In the genomic region with DNA sequence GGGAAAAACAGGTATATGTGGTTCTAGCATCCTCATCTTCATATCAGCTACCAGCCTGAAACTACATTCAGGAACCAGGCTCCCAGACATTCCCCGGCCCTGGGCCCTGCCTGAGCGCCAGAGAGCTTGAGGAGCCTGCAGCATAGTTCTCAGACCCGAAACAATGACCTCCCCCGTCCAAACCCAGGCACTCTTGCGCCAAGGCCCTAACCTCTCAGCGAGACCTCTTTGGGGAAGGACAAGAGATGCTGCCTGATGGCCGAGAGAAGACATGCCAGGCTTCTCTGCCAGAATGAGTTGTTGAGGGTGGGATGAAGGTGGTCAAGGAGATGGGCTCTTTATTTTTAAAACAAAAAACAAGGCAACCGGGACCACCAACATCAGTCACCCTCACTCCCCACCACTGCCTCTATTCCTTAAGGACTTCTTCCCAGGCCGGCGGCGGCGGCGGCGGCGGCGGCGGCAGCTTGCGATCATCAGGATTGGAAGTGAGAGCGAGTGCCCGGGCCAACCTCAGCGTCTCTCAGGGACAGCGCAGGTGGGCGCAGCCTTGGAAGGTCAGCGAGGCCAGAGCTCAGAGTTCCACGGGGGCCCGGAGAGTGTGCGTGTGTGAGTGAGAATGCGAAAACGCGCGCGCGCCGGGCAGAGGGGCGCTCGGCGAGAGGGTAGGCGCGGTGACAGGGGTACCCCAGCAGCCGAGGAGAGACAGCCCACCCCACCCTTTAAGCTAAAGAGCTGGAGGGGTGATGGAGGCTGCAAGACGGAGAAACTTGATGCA, we compare ENCODE assay signal across 8 cellular contexts. TPM values are rescaled to one million over a fixed set of nuclear protein-coding genes. Genes with fewer than 3 reads are reported as not detected.
DNase-seq lines count a peak whose midpoint lies in the region; ATAC-seq and TF ChIP-seq lines count a peak whose summit lies in the region.

No MANE protein-coding gene starts in this region.

- ATAC-seq in DND-41 (ENCODE audit: insufficient read depth, low read depth) (peak; percentile 16; the same call in 2 of the 3 replicates), lung (ENCODE audit: insufficient read depth, low FRiP score) (no peak), GM18502 (IDR thresholded peaks at IDR 0.05; ENCODE audit: poor library complexity, unreplicated experiment) (no peak), GM21367 (IDR thresholded peaks at IDR 0.05; ENCODE audit: unreplicated experiment) (no peak)

- H3K36me3 ChIP-seq in DND-41 (ENCODE audit: insufficient read depth, low read length) (no peaks in the 10 kb centered on the region; the same call in 1 of the 2 replicates), lung (ENCODE audit: control insufficient read depth in 2 of 2, insufficient read depth in 2 of 2, low read length in 2 of 2) (no peaks in the 10 kb centered on the region), subcutaneous abdominal adipose tissue (ENCODE audit: control insufficient read depth in 5 of 5, insufficient read depth in 5 of 5, low read length in 5 of 5) (no peaks in the 10 kb centered on the region)

- 3 to 7% methylated on average over 40 to 41 of the region's 41 CpGs for WGBS in lung, 2 donors

- H3K9ac ChIP-seq in DND-41 (ENCODE audit: low read depth, low read length) (peak overlapping the region; percentile 71), subcutaneous abdominal adipose tissue (ENCODE audit: low read length in 5 of 5) (no peak overlapping the region)

- peak overlapping the region; percentile 85 to 92; a peak in 3 of 4 replicates for H3K4me3 ChIP-seq in DND-41 (ENCODE audit: low read depth in 1 of 2, low read length in 2 of 2)
- peak overlapping the region; percentile 66 to 83 for H3K4me3 ChIP-seq in cardiac fibroblast (replicated peaks in 1 of 2; ENCODE audit: low read depth in 2 of 2, low read length in 2 of 2)
- peak overlapping the region; percentile 61 for H3K4me3 ChIP-seq in lung
- H3K4me3 ChIP-seq in subcutaneous abdominal adipose tissue (ENCODE audit: low read depth in 1 of 5, low read length in 5 of 5), result peak overlapping the region; percentile 61 to 72 (median 69)

- H3K27ac ChIP-seq in DND-41 (ENCODE audit: low read length), result peak overlapping the region; percentile 68
- peak overlapping the region; percentile 67 to 89 for H3K27ac ChIP-seq in lung (ENCODE audit: low read depth in 1 of 2, low read length in 1 of 2)
- no peak overlapping the region for H3K27ac ChIP-seq in subcutaneous abdominal adipose tissue (ENCODE audit: low read depth, low read length)

- peak overlapping the region; percentile 81 for H2AFZ ChIP-seq in DND-41 (ENCODE audit: low read depth, low read length)

- H3K9me3 ChIP-seq in DND-41 (ENCODE audit: insufficient read depth, low read length, severe bottlenecking) (no peaks in the 10 kb centered on the region), lung (ENCODE audit: control insufficient read depth in 2 of 2, insufficient read depth in 1 of 2, low read length in 1 of 2) (no peaks in the 10 kb centered on the region), subcutaneous abdominal adipose tissue (ENCODE audit: control insufficient read depth in 5 of 5, low read length in 5 of 5) (no peaks in the 10 kb centered on the region)

- TF ChIP-seq CTCF in DND-41 (IDR thresholded peaks at IDR 0.05; ENCODE audit: borderline replicate concordance, extremely low read depth, low read length, poor library complexity, severe bottlenecking) (no peak), cardiac fibroblast (IDR thresholded peaks at IDR 0.05; ENCODE audit: low read depth, low read length) (no peak), lung (IDR thresholded peaks at IDR 0.05; ENCODE audit: control extremely low read depth, extremely low read depth) (no peak)

- H3K4me2 ChIP-seq in DND-41 (ENCODE audit: insufficient read depth, low read length), result peak overlapping the region; percentile 98

- peaks cover 10% of the 10 kb centered on the region; the same call in 1 of the 2 replicates for H3K79me2 ChIP-seq in DND-41 (ENCODE audit: insufficient read depth, low read length)

- no peaks in the 10 kb centered on the region for H3K27me3 ChIP-seq in DND-41 (ENCODE audit: insufficient read depth, low read length, poor library complexity)
- no peaks in the 10 kb centered on the region for H3K27me3 ChIP-seq in lung (ENCODE audit: control insufficient read depth, insufficient read depth)
- peaks cover 18 to 34% (median 23%) of the 10 kb centered on the region in 5 donors for H3K27me3 ChIP-seq in subcutaneous abdominal adipose tissue (ENCODE audit: control insufficient read depth in 5 of 5, insufficient read depth in 4 of 5, low read length in 5 of 5)

- H4K20me1 ChIP-seq in DND-41 (ENCODE audit: insufficient read depth, low read length), result no peaks in the 10 kb centered on the region

- DNase-seq in DND-41 (peak; percentile 21), NCI-H748 treated with DMSO at 0.1 percent for 48 hours (lab: John Stamatoyannopoulos, UW) (peak; percentile 41), cardiac fibroblast (ENCODE audit: low read depth in 2 of 2) (peak; percentile 20), lung (ENCODE audit: low spot score) (no peak), germinal center (ENCODE audit: low spot score) (no peak)

- H3K4me1 ChIP-seq in DND-41 (ENCODE audit: insufficient read depth, low read length) (peaks cover 39% of the 10 kb centered on the region), lung (ENCODE audit: control insufficient read depth in 2 of 2, insufficient read depth in 2 of 2, low read length in 2 of 2) (peaks cover 0 to 8% of the 10 kb centered on the region in 2 donors), subcutaneous abdominal adipose tissue (ENCODE audit: control insufficient read depth in 5 of 5, insufficient read depth in 5 of 5, low read length in 5 of 5) (peaks cover 0 to 24% (median 19%) of the 10 kb centered on the region in 5 donors)

RNA-seq across cellular contexts. Expression of a gene that starts 0.6 kb away (rescaled TPM):
- 10 to 100 TPM in 1 of 2 donors, 1 to 10 TPM in 1; 8.1 to 32.6 TPM for total RNA-seq in lung
- 1 to 10 TPM; 2.4 to 3.1 TPM for polyA plus RNA-seq in lung

Comparison
In these comparisons a context has a peak if more than half of its experiments do, and no peak if none do; other contexts are left out.
1. DNase-seq: peak in DND-41 (single experiment), NCI-H748 treated with DMSO at 0.1 percent for 48 hours (single experiment) and cardiac fibroblast (2 of 2); none in lung (single experiment) and germinal center (single experiment).
2. Peak in every context shown above with its lines, with median percentiles within 50 percentile points of each other: H3K4me3 ChIP-seq.